Comparison of ENCODE assay signal across 1 cellular context in the genomic region with DNA sequence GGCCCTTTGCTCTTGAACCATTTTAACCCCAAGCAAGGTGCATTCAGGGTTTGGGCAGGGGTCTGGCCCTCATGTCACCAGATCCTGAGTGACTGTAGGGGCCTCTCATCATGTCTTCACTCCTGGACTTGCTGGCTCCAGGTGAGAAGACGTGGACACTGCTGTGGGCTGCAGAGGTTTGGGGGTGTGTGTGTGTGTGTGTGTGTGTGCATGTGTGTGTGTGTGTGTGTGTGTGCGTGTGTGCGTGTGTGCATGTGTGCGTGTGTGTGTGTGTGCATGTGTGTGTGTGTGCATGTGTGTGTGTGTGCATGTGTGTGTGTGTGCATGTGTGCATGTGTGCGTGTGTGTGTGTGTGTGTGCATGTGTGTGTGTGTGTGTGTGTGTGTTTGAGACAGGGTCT. TPM values are rescaled to one million over a fixed set of nuclear protein-coding genes. Genes with fewer than 3 reads are reported as not detected.
"Had no signal": no experiment of that assay in that cellular context is flagged by ENCODE, and none has a peak within 500 bp of the region (broad histone marks: within the 10 kb centered on the region; RNA-seq: fewer than 3 reads in every experiment).

No MANE protein-coding gene starts in this region.

RNA-seq across cellular contexts. Expression of a gene that starts 50.0 kb away (rescaled TPM):
- total RNA-seq: mammary epithelial cell had no signal
- polyA plus RNA-seq: mammary epithelial cell had no signal
